In genomic region chr4:123397276-123398150, GRCh38 we compare ENCODE assay signal across 1 cellular context.
TF ChIP-seq lines count a peak whose summit lies in the region.

No MANE protein-coding gene starts in this region.

TF ChIP-seq in HepG2, 621 proteins besides CTCF, POLR2A, EP300 and RAD21 (continued from another document and continues in another):
- TF ChIP-seq ZNF280B (CRISPR knock-in tag; IDR thresholded peaks at IDR 0.05; ENCODE audit: borderline replicate concordance) (peak; percentile 73; the same call in 1 of the 2 replicates), ZMYM2 (CRISPR knock-in tag; IDR thresholded peaks at IDR 0.05) (no peak), ZNF746 (CRISPR knock-in tag; IDR thresholded peaks at IDR 0.05) (no peak), GZF1 (CRISPR knock-in tag; IDR thresholded peaks at IDR 0.05) (0 out of 2 replicates have a peak, but pooled peaks have one; percentile 17), ZNF577 (CRISPR knock-in tag; IDR thresholded peaks at IDR 0.05; ENCODE audit: borderline replicate concordance, low read depth) (no peak), RBAK (CRISPR knock-in tag; IDR thresholded peaks at IDR 0.05) (peak; percentile 68), SKIL (CRISPR knock-in tag; IDR thresholded peaks at IDR 0.05; ENCODE audit: borderline replicate concordance) (peak; percentile 47; the same call in 1 of the 2 replicates), CERS6 (CRISPR knock-in tag; IDR thresholded peaks at IDR 0.05) (no peak), SIN3A (IDR thresholded peaks at IDR 0.05; ENCODE audit: borderline replicate concordance, low read depth, low read length) (peak; percentile 67), MTF2 (CRISPR knock-in tag; IDR thresholded peaks at IDR 0.05; ENCODE audit: borderline replicate concordance) (no peak), FOXP4 (CRISPR knock-in tag; IDR thresholded peaks at IDR 0.05) (peak; percentile 71), AKAP8 (CRISPR knock-in tag; IDR thresholded peaks at IDR 0.05) (peak; percentile 19; the same call in 1 of the 2 replicates), AGO2 (optimal IDR thresholded peaks at IDR 0.05; ENCODE audit: low read depth, low read length) (peak; percentile 97), TFDP2 (CRISPR knock-in tag; IDR thresholded peaks at IDR 0.05) (peak; percentile 71), ZNF281 (CRISPR knock-in tag; IDR thresholded peaks at IDR 0.05; ENCODE audit: borderline replicate concordance) (peak; percentile 40; the same call in 1 of the 2 replicates), MAX (IDR thresholded peaks at IDR 0.05) (peak; percentile 98), PBX3 (CRISPR knock-in tag; IDR thresholded peaks at IDR 0.05; ENCODE audit: borderline replicate concordance) (peak; percentile 65; the same call in 1 of the 2 replicates), GLMP (CRISPR knock-in tag; IDR thresholded peaks at IDR 0.05; ENCODE audit: borderline replicate concordance) (peak; percentile 63; the same call in 1 of the 2 replicates), SAFB2 (CRISPR knock-in tag; IDR thresholded peaks at IDR 0.05; ENCODE audit: borderline replicate concordance, low read depth) (peak; percentile 55; the same call in 1 of the 2 replicates), LRRFIP1 (CRISPR knock-in tag; conservative IDR thresholded peaks at IDR 0.05) (no peak), NONO (IDR thresholded peaks at IDR 0.05) (no peak), NONO (CRISPR knock-in tag; conservative IDR thresholded peaks at IDR 0.05) (peak; percentile 68), ZNF280D (CRISPR knock-in tag; IDR thresholded peaks at IDR 0.05) (peak; percentile 79; the same call in 1 of the 2 replicates), HNF1B (CRISPR knock-in tag; IDR thresholded peaks at IDR 0.05) (0 out of 2 replicates have a peak, but pooled peaks have one; percentile 48), TOPORS (CRISPR knock-in tag; IDR thresholded peaks at IDR 0.05) (no peak), ZNF3 (CRISPR knock-in tag; IDR thresholded peaks at IDR 0.05) (peak; percentile 41; the same call in 1 of the 2 replicates), JARID2 (CRISPR knock-in tag; IDR thresholded peaks at IDR 0.05; ENCODE audit: insufficient replicate concordance) (peak; percentile 93), SRSF1 (optimal IDR thresholded peaks at IDR 0.05; ENCODE audit: low read depth, low read length) (no peak), GATAD1 (CRISPR knock-in tag; IDR thresholded peaks at IDR 0.05) (0 out of 2 replicates have a peak, but pooled peaks have one; percentile 8), ZNF747 (CRISPR knock-in tag; IDR thresholded peaks at IDR 0.05; ENCODE audit: borderline replicate concordance) (peak; percentile 24; the same call in 1 of the 2 replicates)
